Comparison of ENCODE assay signal across 10 cellular contexts in genomic region chr1:201191723-201192477, GRCh38. TPM values are rescaled to one million over a fixed set of nuclear protein-coding genes. Genes with fewer than 3 reads are reported as not detected.
DNase-seq lines count a peak whose midpoint lies in the region; TF ChIP-seq lines count a peak whose summit lies in the region.
"Had no signal": no experiment of that assay in that cellular context is flagged by ENCODE, and none has a peak within 500 bp of the region (broad histone marks: within the 10 kb centered on the region; RNA-seq: fewer than 3 reads in every experiment).

No MANE protein-coding gene starts in this region.

- intact Hi-C loops in stomach (cut with DNase I; ENCODE audit: low total_unique reads) = no loop called here

- peaks cover 0 to 12% (median 0%) of the 10 kb centered on the region in 3 donors for H3K27me3 ChIP-seq in stomach

- no peaks in the 10 kb centered on the region for H3K36me3 ChIP-seq in stomach
- H3K36me3 ChIP-seq: cardiac muscle cell, left ventricle myocardium inferior had no signal

- TF ChIP-seq EP300 in stomach (IDR thresholded peaks at IDR 0.05) = no peak

- no peaks in the 10 kb centered on the region for H3K4me1 ChIP-seq in stomach
- H3K4me1 ChIP-seq: left ventricle myocardium inferior had no signal

- CTCF ChIA-PET in RWPE1 (lab: Yijun Ruan, JAX) = interaction anchor here (0.5 to 0.9 kb wide), 4 partner anchors 17 to 1886 kb away, joined by 3 to 6 read pairs (median 4); no protein-coding TSS in a partner anchor

- TF ChIP-seq POLR2A in stomach (IDR thresholded peaks at IDR 0.05) = no peak

- H3K27ac ChIP-seq in RWPE1 (no peak overlapping the region), stomach (no peak overlapping the region)
- H3K27ac ChIP-seq: cardiac muscle cell, left ventricle myocardium inferior had no signal

- H3K4me3 ChIP-seq in epithelial cell of proximal tubule (ENCODE audit: low read depth, low read length) = peak overlapping the region; percentile 28
- H3K4me3 ChIP-seq in stomach = no peak overlapping the region
- H3K4me3 ChIP-seq: cardiac muscle cell, left ventricle myocardium inferior had no signal

- TF ChIP-seq CTCF in RWPE1 (conservative IDR thresholded peaks at IDR 0.05; ENCODE audit: low read depth) (no peak), epithelial cell of proximal tubule (conservative IDR thresholded peaks at IDR 0.05; ENCODE audit: low read depth, low read length) (no peak), stomach (IDR thresholded peaks at IDR 0.05) (no peak)

- POLR2A ChIA-PET in RWPE1 (lab: Yijun Ruan, JAX; ENCODE audit: low non-redundant PET) = no interaction called here

- DNase-seq in GM04503 (ENCODE audit: low read depth) (peak; percentile 61), RWPE1 (ENCODE audit: low spot score) (peak; percentile 95), epithelial cell of proximal tubule (ENCODE audit: low read depth) (peak; percentile 74), NCI-H748 treated with DMSO at 0.1 percent for 48 hours (lab: John Stamatoyannopoulos, UW) (no peak), NCI-H2196 treated with DMSO at 0.1 percent for 48 hours (lab: John Stamatoyannopoulos, UW; ENCODE audit: unreplicated experiment) (no peak), NCI-H748 (lab: John Stamatoyannopoulos, UW; ENCODE audit: unreplicated experiment) (no peak), stomach (no peak)
- DNase-seq in stimulated activated CD4-positive, alpha-beta T cell treated with anti-CD3 and anti-CD28 coated beads, Interleukin-1b, Interleukin-23, amount 100 ng/mL, for 24 hours (ENCODE audit: low read depth in 4 of 4, low spot score in 1 of 4) = peak in 3 of 4 experiments; percentile 6 to 35 (median 18)
- DNase-seq: left ventricle myocardium inferior had no signal

- H3K9me3 ChIP-seq in stomach = no peaks in the 10 kb centered on the region
- H3K9me3 ChIP-seq: left ventricle myocardium inferior had no signal

- WGBS in stomach, 5 donors = 74 to 80% (median 76%) methylated on average over 18 to 19 of the region's 19 CpGs

RNA-seq across cellular contexts. Expression of gene IGFN1, which starts 1.3 kb away (rescaled TPM):
- total RNA-seq in epithelial cell of proximal tubule (0.14 and 0.86 TPM in 2 replicates), stomach (under 1 TPM in 2 of 5 donors, not detected in 3; under 0.01 to 0.55 TPM)
- under 1 TPM; under 0.01 to 0.15 (median 0.05) TPM for polyA plus RNA-seq in stomach
- total RNA-seq: cardiac muscle cell, left ventricle myocardium inferior had no signal
- polyA plus RNA-seq: cardiac muscle cell had no signal

RNA-seq across cellular contexts. Expression of gene TMEM9, which starts 37.6 kb away (rescaled TPM):
- total RNA-seq in epithelial cell of proximal tubule (85.1 and 126 TPM in 2 replicates), stomach (10 to 100 TPM; 21.7 to 51.8 (median 47.8) TPM)
- polyA plus RNA-seq in stomach = 10 to 100 TPM; 22.0 to 53.8 (median 48.1) TPM

Comparison
In these comparisons a context has a peak if more than half of its experiments do, and no peak if none do; other contexts are left out.
1. DNase-seq: peak in GM04503 (single experiment), RWPE1 (single experiment), epithelial cell of proximal tubule (single experiment) and stimulated activated CD4-positive, alpha-beta T cell treated with anti-CD3 and anti-CD28 coated beads, Interleukin-1b, Interleukin-23, amount 100 ng/mL, for 24 hours (3 of 4); none in NCI-H748 treated with DMSO at 0.1 percent for 48 hours (single experiment), NCI-H2196 treated with DMSO at 0.1 percent for 48 hours (single experiment), NCI-H748 (single experiment) and stomach (single experiment).